8 cellular contexts compared by ENCODE assay signal in the genomic region with DNA sequence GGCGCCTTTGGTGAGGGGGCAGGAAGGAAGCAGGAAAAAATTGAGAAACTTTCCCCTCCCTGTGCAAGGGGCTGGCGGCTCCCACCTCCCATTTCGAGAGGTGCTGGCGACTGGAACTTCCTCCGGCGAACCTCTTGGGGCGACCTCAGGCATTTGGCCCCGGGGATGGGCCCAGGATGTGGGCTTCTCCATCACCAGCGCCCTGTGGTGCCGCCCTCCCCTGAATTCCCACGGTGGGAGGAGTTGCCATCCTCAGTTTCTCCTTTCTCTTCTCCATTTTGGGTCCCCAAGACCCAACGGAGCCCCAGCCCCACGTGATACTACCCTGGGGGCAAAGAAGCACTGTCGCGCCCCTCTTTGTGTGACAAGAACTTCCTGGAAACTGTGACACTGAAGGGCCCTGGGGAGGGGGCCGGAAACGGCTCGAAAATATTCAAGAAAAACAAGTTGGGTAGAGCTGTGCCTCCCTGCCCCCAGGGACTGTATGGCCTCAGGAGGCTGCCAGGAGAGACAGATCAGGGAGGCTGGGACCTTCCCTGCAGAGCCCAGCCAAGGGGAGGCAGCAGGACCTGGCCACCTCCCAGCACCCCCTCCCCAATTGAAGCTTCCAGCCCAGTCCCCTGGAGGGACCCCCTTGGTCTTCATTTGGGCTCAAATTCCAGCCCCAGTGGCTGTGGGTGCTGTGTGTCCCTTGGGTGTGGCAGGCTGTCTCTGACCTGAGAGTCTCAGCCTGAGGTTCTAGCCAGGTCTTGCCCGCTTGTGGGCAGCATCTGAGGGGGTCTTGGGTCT. TPM values are rescaled to one million over a fixed set of nuclear protein-coding genes. Genes with fewer than 3 reads are reported as not detected.
DNase-seq lines count a peak whose midpoint lies in the region; ATAC-seq and TF ChIP-seq lines count a peak whose summit lies in the region.

No MANE protein-coding gene starts in this region.

- H3K4me2 ChIP-seq in skeletal muscle satellite cell (ENCODE audit: low read length): peak overlapping the region; percentile 97

- WGBS in heart right ventricle, 2 donors: 8 to 9% methylated on average over 19 of the region's 19 CpGs

- H3K4me3 ChIP-seq in heart right ventricle: peak overlapping the region; percentile 89 to 100 (median 100)
- peak overlapping the region; percentile 93 for H3K4me3 ChIP-seq in skeletal muscle satellite cell (ENCODE audit: low read length)

- peak overlapping the region; percentile 91 to 99 (median 98) for H3K27ac ChIP-seq in heart right ventricle

- ATAC-seq in GM19452 (IDR thresholded peaks at IDR 0.05; ENCODE audit: unreplicated experiment) (peak; percentile 44), heart right ventricle (peak; percentile 12 to 67 (median 48)), HG03039 (IDR thresholded peaks at IDR 0.05; ENCODE audit: unreplicated experiment) (no peak)

- H3K36me3 ChIP-seq in heart right ventricle (no peaks in the 10 kb centered on the region), skeletal muscle satellite cell (ENCODE audit: insufficient read depth, low read length) (peaks cover 5% of the 10 kb centered on the region)

- DNase-seq in OCI-M2 (lab: John Stamatoyannopoulos, UW; ENCODE audit: unreplicated experiment) (peak; percentile 96), heart right ventricle (peak; percentile 34 to 67), NCI-H2081 treated with DMSO at 0.1 percent for 48 hours (lab: John Stamatoyannopoulos, UW) (no peak), hippocampal formation (lab: John Stamatoyannopoulos, UW) (no peak)
- peak; percentile 79 for DNase-seq in activated effector memory CD4-positive, alpha-beta T cell treated with Interleukin-2 at 50 U/mL for 16 hours

- no peak for TF ChIP-seq CTCF in heart right ventricle (IDR thresholded peaks at IDR 0.05)

- no peaks in the 10 kb centered on the region for H3K27me3 ChIP-seq in heart right ventricle
- peaks cover 14% of the 10 kb centered on the region for H3K27me3 ChIP-seq in skeletal muscle satellite cell (ENCODE audit: control insufficient read depth, insufficient read depth, low read length)

- H3K4me1 ChIP-seq in heart right ventricle (peaks cover 0 to 41% (median 36%) of the 10 kb centered on the region in 9 donors), skeletal muscle satellite cell (ENCODE audit: control insufficient read depth, insufficient read depth, low read length) (peaks cover 16% of the 10 kb centered on the region)

- H3K9ac ChIP-seq in skeletal muscle satellite cell (ENCODE audit: low read depth, low read length): peak overlapping the region; percentile 96

- H3K9me3 ChIP-seq in heart right ventricle: peaks cover 0 to 5% (median 0%) of the 10 kb centered on the region in 11 donors
- no peaks in the 10 kb centered on the region for H3K9me3 ChIP-seq in skeletal muscle satellite cell (replicated peaks; ENCODE audit: low read length)

- intact Hi-C loops in heart right ventricle (cut with DNase I): loop anchor here in 1 of 10 donors (5.0 kb wide), 1 partner anchor 34 kb away; no protein-coding TSS in a partner anchor

RNA-seq across cellular contexts. Expression of a gene that starts 16.2 kb away (rescaled TPM):
- total RNA-seq in heart right ventricle: not detected
- not detected for polyA plus RNA-seq in heart right ventricle
- total RNA-seq in skeletal muscle satellite cell (2012; rRNA removed): under 0.01 TPM in 1 of 2 replicates, not detected in the other

RNA-seq across cellular contexts. Expression of a gene that starts 22.1 kb away (rescaled TPM):
- 100 to 1,000 TPM in 4 of 10 donors, 10 to 100 TPM in 6; 82.5 to 114 (median 96.7) TPM for total RNA-seq in heart right ventricle
- 10 to 100 TPM; 56.2 to 65.8 TPM for polyA plus RNA-seq in heart right ventricle
- total RNA-seq in skeletal muscle satellite cell (2012; rRNA removed): 10.1 and 19.0 TPM in 2 replicates

RNA-seq across cellular contexts. Expression of a gene that starts 34.5 kb away (rescaled TPM):
- 10 to 100 TPM in 5 of 10 donors, 1 to 10 TPM in 5; 7.7 to 19.2 (median 10.3) TPM for total RNA-seq in heart right ventricle
- 10 to 100 TPM in 1 of 2 donors, 1 to 10 TPM in 1; 5.7 to 25.6 TPM for polyA plus RNA-seq in heart right ventricle
- total RNA-seq in skeletal muscle satellite cell (2012; rRNA removed): 4.1 and 5.7 TPM in 2 replicates

RNA-seq across cellular contexts. Expression of a gene that starts 37.5 kb away (rescaled TPM):
- 10 to 100 TPM in 6 of 10 donors, 1 to 10 TPM in 4; 8.4 to 14.2 (median 10.3) TPM for total RNA-seq in heart right ventricle
- polyA plus RNA-seq in heart right ventricle: 10 to 100 TPM; 14.4 to 17.5 TPM
- total RNA-seq in skeletal muscle satellite cell (2012; rRNA removed): 7.0 and 8.6 TPM in 2 replicates

RNA-seq across cellular contexts. Expression of a gene that starts 50.9 kb away (rescaled TPM):
- total RNA-seq in heart right ventricle: 100 to 1,000 TPM; 102 to 129 (median 112) TPM
- 10 to 100 TPM; 68.1 to 90.3 TPM for polyA plus RNA-seq in heart right ventricle
- total RNA-seq in skeletal muscle satellite cell (2012; rRNA removed): 125 and 135 TPM in 2 replicates

Comparison
In these comparisons a context has a peak if more than half of its experiments do, and no peak if none do; other contexts are left out.
1. DNase-seq: peak in OCI-M2 (single experiment), activated effector memory CD4-positive, alpha-beta T cell treated with Interleukin-2 at 50 U/mL for 16 hours (single experiment) and heart right ventricle (2 of 2); none in NCI-H2081 treated with DMSO at 0.1 percent for 48 hours (single experiment) and hippocampal formation (0 of 2).